1 cellular context compared by ENCODE assay signal in the genomic region with DNA sequence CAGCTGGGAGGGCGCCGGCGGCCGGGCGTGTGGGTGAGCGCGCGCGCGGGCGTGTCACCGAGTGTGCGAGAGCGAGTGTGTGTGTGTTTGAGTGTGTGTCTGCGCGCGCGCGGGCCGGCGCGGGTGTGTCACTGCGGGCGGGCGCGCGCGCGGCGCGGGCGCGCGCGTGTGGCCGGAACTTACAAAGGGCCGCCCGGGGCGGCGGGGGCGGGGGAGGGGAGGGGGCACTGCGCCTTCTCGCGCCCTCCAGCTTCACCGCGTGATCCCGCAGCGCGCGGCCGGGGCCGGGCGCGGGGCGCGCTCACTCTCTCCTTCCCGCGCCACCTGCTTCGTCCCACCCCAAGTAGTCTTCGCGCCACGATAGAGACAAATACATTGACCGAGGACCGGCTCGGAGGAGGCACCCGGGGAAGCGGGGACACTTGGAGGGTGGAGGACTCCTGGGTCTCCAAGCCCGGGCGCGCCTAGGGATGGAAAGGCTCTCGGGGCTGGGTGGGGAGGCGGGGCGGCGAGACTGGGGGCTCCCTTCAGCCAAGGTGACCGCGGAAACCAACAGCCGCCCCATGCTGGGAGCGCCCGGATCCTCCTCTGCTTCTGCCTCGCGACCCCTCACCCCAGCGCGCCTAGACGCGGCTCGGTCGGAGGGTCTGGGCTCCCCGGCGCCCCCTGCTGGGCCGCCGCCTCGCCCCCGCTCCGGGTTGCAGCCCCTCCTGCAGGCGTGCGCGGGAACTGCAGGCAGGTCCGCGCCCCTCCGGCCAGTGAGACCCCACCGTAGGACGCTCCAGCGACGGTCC.
TF ChIP-seq lines count a peak whose summit lies in the region.

A gene with protein sequence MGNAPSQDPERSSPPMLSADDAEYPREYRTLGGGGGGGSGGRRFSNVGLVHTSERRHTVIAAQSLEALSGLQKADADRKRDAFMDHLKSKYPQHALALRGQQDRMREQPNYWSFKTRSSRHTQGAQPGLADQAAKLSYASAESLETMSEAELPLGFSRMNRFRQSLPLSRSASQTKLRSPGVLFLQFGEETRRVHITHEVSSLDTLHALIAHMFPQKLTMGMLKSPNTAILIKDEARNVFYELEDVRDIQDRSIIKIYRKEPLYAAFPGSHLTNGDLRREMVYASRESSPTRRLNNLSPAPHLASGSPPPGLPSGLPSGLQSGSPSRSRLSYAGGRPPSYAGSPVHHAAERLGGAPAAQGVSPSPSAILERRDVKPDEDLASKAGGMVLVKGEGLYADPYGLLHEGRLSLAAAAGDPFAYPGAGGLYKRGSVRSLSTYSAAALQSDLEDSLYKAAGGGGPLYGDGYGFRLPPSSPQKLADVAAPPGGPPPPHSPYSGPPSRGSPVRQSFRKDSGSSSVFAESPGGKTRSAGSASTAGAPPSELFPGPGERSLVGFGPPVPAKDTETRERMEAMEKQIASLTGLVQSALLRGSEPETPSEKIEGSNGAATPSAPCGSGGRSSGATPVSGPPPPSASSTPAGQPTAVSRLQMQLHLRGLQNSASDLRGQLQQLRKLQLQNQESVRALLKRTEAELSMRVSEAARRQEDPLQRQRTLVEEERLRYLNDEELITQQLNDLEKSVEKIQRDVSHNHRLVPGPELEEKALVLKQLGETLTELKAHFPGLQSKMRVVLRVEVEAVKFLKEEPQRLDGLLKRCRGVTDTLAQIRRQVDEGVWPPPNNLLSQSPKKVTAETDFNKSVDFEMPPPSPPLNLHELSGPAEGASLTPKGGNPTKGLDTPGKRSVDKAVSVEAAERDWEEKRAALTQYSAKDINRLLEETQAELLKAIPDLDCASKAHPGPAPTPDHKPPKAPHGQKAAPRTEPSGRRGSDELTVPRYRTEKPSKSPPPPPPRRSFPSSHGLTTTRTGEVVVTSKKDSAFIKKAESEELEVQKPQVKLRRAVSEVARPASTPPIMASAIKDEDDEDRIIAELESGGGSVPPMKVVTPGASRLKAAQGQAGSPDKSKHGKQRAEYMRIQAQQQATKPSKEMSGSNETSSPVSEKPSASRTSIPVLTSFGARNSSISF (minus strand): TSS at position 101 of the 794 bp plus-strand sequence. CDS start 247 bp downstream, outside the sequence.

TF ChIP-seq in HepG2, 621 proteins besides CTCF, POLR2A, EP300 and RAD21 (continued from another document and continues in another):
- TF ChIP-seq, protein P1, sequence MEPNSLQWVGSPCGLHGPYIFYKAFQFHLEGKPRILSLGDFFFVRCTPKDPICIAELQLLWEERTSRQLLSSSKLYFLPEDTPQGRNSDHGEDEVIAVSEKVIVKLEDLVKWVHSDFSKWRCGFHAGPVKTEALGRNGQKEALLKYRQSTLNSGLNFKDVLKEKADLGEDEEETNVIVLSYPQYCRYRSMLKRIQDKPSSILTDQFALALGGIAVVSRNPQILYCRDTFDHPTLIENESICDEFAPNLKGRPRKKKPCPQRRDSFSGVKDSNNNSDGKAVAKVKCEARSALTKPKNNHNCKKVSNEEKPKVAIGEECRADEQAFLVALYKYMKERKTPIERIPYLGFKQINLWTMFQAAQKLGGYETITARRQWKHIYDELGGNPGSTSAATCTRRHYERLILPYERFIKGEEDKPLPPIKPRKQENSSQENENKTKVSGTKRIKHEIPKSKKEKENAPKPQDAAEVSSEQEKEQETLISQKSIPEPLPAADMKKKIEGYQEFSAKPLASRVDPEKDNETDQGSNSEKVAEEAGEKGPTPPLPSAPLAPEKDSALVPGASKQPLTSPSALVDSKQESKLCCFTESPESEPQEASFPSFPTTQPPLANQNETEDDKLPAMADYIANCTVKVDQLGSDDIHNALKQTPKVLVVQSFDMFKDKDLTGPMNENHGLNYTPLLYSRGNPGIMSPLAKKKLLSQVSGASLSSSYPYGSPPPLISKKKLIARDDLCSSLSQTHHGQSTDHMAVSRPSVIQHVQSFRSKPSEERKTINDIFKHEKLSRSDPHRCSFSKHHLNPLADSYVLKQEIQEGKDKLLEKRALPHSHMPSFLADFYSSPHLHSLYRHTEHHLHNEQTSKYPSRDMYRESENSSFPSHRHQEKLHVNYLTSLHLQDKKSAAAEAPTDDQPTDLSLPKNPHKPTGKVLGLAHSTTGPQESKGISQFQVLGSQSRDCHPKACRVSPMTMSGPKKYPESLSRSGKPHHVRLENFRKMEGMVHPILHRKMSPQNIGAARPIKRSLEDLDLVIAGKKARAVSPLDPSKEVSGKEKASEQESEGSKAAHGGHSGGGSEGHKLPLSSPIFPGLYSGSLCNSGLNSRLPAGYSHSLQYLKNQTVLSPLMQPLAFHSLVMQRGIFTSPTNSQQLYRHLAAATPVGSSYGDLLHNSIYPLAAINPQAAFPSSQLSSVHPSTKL (CRISPR knock-in tag; IDR thresholded peaks at IDR 0.05), result peak; percentile 42; the same call in 1 of the 2 replicates
- TF ChIP-seq TSC22D2 (CRISPR knock-in tag; IDR thresholded peaks at IDR 0.05; ENCODE audit: borderline replicate concordance) (no peak), KDM5A (IDR thresholded peaks at IDR 0.05; ENCODE audit: borderline replicate concordance, low read length) (peak; percentile 55; the same call in 1 of the 2 replicates), ZNF770 (CRISPR knock-in tag; IDR thresholded peaks at IDR 0.05) (peak; percentile 83), MED1 (CRISPR knock-in tag; IDR thresholded peaks at IDR 0.05) (peak; percentile 80), MLXIP (CRISPR knock-in tag; IDR thresholded peaks at IDR 0.05; ENCODE audit: borderline replicate concordance) (0 out of 2 replicates have a peak, but pooled peaks have one; percentile 13), ZNF7 (CRISPR knock-in tag; IDR thresholded peaks at IDR 0.05) (no peak), SALL2 (CRISPR knock-in tag; IDR thresholded peaks at IDR 0.05) (peak; percentile 3; the same call in 1 of the 2 replicates), ASH2L (IDR thresholded peaks at IDR 0.05; ENCODE audit: insufficient read length, low read depth, low read length) (peak; percentile 59), TBX2 (CRISPR knock-in tag; IDR thresholded peaks at IDR 0.05; ENCODE audit: borderline replicate concordance) (peak; percentile 75), HOMEZ (CRISPR knock-in tag; IDR thresholded peaks at IDR 0.05; ENCODE audit: low read depth) (no peak; the same call in 1 of the 2 replicates), REST (IDR thresholded peaks at IDR 0.05; ENCODE audit: borderline replicate concordance in 1 of 2, low read depth in 1 of 2, low read length in 2 of 2) (peak in 1 of 2 experiments; percentile 14; a peak in 1 of 4 replicates)
- TF ChIP-seq, protein P2, sequence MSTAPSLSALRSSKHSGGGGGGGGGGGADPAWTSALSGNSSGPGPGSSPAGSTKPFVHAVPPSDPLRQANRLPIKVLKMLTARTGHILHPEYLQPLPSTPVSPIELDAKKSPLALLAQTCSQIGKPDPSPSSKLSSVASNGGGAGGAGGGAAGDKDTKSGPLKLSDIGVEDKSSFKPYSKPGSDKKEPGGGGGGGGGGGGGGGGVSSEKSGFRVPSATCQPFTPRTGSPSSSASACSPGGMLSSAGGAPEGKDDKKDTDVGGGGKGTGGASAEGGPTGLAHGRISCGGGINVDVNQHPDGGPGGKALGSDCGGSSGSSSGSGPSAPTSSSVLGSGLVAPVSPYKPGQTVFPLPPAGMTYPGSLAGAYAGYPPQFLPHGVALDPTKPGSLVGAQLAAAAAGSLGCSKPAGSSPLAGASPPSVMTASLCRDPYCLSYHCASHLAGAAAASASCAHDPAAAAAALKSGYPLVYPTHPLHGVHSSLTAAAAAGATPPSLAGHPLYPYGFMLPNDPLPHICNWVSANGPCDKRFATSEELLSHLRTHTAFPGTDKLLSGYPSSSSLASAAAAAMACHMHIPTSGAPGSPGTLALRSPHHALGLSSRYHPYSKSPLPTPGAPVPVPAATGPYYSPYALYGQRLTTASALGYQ (CRISPR knock-in tag; IDR thresholded peaks at IDR 0.05), result no peak
- TF ChIP-seq, protein P3, sequence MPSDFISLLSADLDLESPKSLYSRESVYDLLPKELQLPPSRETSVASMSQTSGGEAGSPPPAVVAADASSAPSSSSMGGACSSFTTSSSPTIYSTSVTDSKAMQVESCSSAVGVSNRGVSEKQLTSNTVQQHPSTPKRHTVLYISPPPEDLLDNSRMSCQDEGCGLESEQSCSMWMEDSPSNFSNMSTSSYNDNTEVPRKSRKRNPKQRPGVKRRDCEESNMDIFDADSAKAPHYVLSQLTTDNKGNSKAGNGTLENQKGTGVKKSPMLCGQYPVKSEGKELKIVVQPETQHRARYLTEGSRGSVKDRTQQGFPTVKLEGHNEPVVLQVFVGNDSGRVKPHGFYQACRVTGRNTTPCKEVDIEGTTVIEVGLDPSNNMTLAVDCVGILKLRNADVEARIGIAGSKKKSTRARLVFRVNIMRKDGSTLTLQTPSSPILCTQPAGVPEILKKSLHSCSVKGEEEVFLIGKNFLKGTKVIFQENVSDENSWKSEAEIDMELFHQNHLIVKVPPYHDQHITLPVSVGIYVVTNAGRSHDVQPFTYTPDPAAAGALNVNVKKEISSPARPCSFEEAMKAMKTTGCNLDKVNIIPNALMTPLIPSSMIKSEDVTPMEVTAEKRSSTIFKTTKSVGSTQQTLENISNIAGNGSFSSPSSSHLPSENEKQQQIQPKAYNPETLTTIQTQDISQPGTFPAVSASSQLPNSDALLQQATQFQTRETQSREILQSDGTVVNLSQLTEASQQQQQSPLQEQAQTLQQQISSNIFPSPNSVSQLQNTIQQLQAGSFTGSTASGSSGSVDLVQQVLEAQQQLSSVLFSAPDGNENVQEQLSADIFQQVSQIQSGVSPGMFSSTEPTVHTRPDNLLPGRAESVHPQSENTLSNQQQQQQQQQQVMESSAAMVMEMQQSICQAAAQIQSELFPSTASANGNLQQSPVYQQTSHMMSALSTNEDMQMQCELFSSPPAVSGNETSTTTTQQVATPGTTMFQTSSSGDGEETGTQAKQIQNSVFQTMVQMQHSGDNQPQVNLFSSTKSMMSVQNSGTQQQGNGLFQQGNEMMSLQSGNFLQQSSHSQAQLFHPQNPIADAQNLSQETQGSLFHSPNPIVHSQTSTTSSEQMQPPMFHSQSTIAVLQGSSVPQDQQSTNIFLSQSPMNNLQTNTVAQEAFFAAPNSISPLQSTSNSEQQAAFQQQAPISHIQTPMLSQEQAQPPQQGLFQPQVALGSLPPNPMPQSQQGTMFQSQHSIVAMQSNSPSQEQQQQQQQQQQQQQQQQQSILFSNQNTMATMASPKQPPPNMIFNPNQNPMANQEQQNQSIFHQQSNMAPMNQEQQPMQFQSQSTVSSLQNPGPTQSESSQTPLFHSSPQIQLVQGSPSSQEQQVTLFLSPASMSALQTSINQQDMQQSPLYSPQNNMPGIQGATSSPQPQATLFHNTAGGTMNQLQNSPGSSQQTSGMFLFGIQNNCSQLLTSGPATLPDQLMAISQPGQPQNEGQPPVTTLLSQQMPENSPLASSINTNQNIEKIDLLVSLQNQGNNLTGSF (CRISPR knock-in tag; IDR thresholded peaks at IDR 0.05), result 0 out of 2 replicates have a peak, but pooled peaks have one; percentile 44
